Comparison of ENCODE assay signal across 8 cellular contexts in the genomic region with DNA sequence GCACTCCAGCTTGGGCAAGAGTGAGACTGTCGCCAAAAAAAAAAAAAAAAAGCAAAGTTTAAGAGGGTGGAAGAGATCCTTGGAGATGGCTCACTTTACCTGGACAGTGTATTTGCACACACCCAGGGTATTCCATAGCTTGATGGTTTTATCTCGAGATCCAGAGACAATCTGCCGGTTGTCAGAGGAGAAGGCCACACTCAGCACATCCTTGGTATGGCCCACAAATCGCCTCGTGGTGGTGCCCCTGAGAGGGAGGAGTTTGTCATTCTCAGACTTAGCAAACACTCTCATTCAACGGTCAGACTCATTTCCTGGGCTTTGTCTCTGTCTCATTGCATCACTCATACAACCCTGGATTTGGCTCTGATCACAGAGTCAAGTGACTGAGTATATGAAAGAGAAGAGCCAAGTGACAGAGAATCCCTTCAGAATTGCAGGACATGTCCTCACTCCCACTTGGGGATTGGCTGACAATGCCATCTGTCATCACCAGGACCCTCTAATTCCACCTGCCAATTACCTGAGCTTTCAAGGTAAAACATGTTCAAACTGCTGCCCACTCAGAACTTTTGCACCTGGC. TPM values are rescaled to one million over a fixed set of nuclear protein-coding genes. Genes with fewer than 3 reads are reported as not detected.
DNase-seq lines count a peak whose midpoint lies in the region; ATAC-seq and TF ChIP-seq lines count a peak whose summit lies in the region.

No MANE protein-coding gene starts in this region.

- H3K27ac Mint-ChIP-seq in activated CD8-positive, alpha-beta memory T cell treated with anti-CD3 and anti-CD28 coated beads, Interleukin-2, amount 10 ng/mL, durations not matched to agents 7 days and 5 days, result peak overlapping the region; percentile 95

- TF ChIP-seq EP300 in gastroesophageal sphincter (IDR thresholded peaks at IDR 0.05), result no peak

- H3K4me3 Mint-ChIP-seq in activated CD8-positive, alpha-beta memory T cell treated with anti-CD3 and anti-CD28 coated beads, Interleukin-2, amount 10 ng/mL, durations not matched to agents 7 days and 5 days, result peak overlapping the region; percentile 94

- H3K36me3 Mint-ChIP-seq in activated CD8-positive, alpha-beta memory T cell treated with anti-CD3 and anti-CD28 coated beads, Interleukin-2, amount 10 ng/mL, durations not matched to agents 7 days and 5 days, result peaks cover 70% of the 10 kb centered on the region

- peaks cover 0 to 57% of the 10 kb centered on the region in 2 donors for H3K36me3 ChIP-seq in gastroesophageal sphincter

- peak; percentile 45 for ATAC-seq in activated CD8-positive, alpha-beta memory T cell treated with anti-CD3 and anti-CD28 coated beads, Interleukin-2, amount 10 ng/mL, durations not matched to agents 7 days and 5 days
- ATAC-seq in gastroesophageal sphincter, result no peak
- ATAC-seq in stimulated activated naive CD8-positive, alpha-beta T cell treated with anti-CD3 and anti-CD28 coated beads, Interleukin-15, Interleukin-2, amounts not matched to agents 100 U/mL and 50 U/mL, for 24 hours, result peak; percentile 56
- no peak for ATAC-seq in HG03045 (IDR thresholded peaks at IDR 0.05; ENCODE audit: unreplicated experiment)
- no peak for ATAC-seq in HG03196 (IDR thresholded peaks at IDR 0.05; ENCODE audit: unreplicated experiment)
- no peak for ATAC-seq in GM18909 (IDR thresholded peaks at IDR 0.05; ENCODE audit: poor library complexity, unreplicated experiment)

- no peak for TF ChIP-seq CTCF in gastroesophageal sphincter (IDR thresholded peaks at IDR 0.05)

- H3K4me1 ChIP-seq in gastroesophageal sphincter, result peaks cover 0 to 63% (median 18%) of the 10 kb centered on the region in 3 donors

- H3K27me3 Mint-ChIP-seq in activated CD8-positive, alpha-beta memory T cell treated with anti-CD3 and anti-CD28 coated beads, Interleukin-2, amount 10 ng/mL, durations not matched to agents 7 days and 5 days, result no peaks in the 10 kb centered on the region

- CTCF ChIA-PET in activated CD8-positive, alpha-beta memory T cell treated with anti-CD3 and anti-CD28 coated beads, Interleukin-2, amount 10 ng/mL, durations not matched to agents 7 days and 5 days (lab: Charles Lee), result interaction anchor here (0.7 to 2.7 kb wide), 4 partner anchors 15 to 57 kb away, joined by 3 to 18 read pairs (median 4); a partner anchor contains a TSS

- H3K27me3 ChIP-seq in gastroesophageal sphincter, result no peaks in the 10 kb centered on the region

- 11 to 62% methylated on average over 4 to 6 of the region's 6 CpGs for WGBS in gastroesophageal sphincter (ENCODE audit: low coverage in 1 of 2), 2 donors

- H3K4me3 ChIP-seq in gastroesophageal sphincter, result peak overlapping the region in 1 of 2 donors; percentile 79

- TF ChIP-seq POLR2A in gastroesophageal sphincter (IDR thresholded peaks at IDR 0.05), result no peak

- peak; percentile 71 for DNase-seq in stimulated activated CD4-positive, alpha-beta T cell treated with anti-CD3 and anti-CD28 coated beads, Interleukin-15, amount 100 ng/mL, for 24 hours
- DNase-seq in stimulated activated CD4-positive, alpha-beta T cell treated with anti-CD3 and anti-CD28 coated beads, Interleukin-4, amount 100 ng/mL, for 4 hours, result no peak
- DNase-seq in activated CD8-positive, alpha-beta memory T cell treated with anti-CD3 and anti-CD28 coated beads, Interleukin-2, amount 10 ng/mL, durations not matched to agents 7 days and 5 days, result peak; percentile 83
- peak; percentile 63 for DNase-seq in stimulated activated naive CD8-positive, alpha-beta T cell treated with anti-CD3 and anti-CD28 coated beads, Interleukin-15, Interleukin-2, amounts not matched to agents 100 U/mL and 50 U/mL, for 24 hours

- peaks cover 62% of the 10 kb centered on the region for H3K4me1 Mint-ChIP-seq in activated CD8-positive, alpha-beta memory T cell treated with anti-CD3 and anti-CD28 coated beads, Interleukin-2, amount 10 ng/mL, durations not matched to agents 7 days and 5 days

- peak overlapping the region in 3 of 4 donors; percentile 93 to 97 (median 94) for H3K27ac ChIP-seq in gastroesophageal sphincter

- H3K9me3 ChIP-seq in gastroesophageal sphincter, result no peaks in the 10 kb centered on the region

- no peaks in the 10 kb centered on the region for H3K9me3 Mint-ChIP-seq in activated CD8-positive, alpha-beta memory T cell treated with anti-CD3 and anti-CD28 coated beads, Interleukin-2, amount 10 ng/mL, durations not matched to agents 7 days and 5 days (ENCODE audit: low read depth)

RNA-seq across cellular contexts. Expression of a gene that starts 2.2 kb away (rescaled TPM):
- 1,000 to 10,000 TPM; 1,565 to 1,861 TPM for total RNA-seq in activated CD8-positive, alpha-beta memory T cell treated with anti-CD3 and anti-CD28 coated beads, Interleukin-2, amount 10 ng/mL, durations not matched to agents 7 days and 5 days
- total RNA-seq in gastroesophageal sphincter, result 1,000 to 10,000 TPM; 1,300 to 1,812 (median 1,580) TPM

RNA-seq across cellular contexts. Expression of a gene that starts 18.4 kb away (rescaled TPM):
- total RNA-seq in activated CD8-positive, alpha-beta memory T cell treated with anti-CD3 and anti-CD28 coated beads, Interleukin-2, amount 10 ng/mL, durations not matched to agents 7 days and 5 days, result 10 to 100 TPM; 40.7 to 44.9 TPM
- 10 to 100 TPM in 3 of 4 donors, 1 to 10 TPM in 1; 9.7 to 17.6 (median 12.1) TPM for total RNA-seq in gastroesophageal sphincter

RNA-seq across cellular contexts. Expression of a gene that starts 19.5 kb away (rescaled TPM):
- total RNA-seq in activated CD8-positive, alpha-beta memory T cell treated with anti-CD3 and anti-CD28 coated beads, Interleukin-2, amount 10 ng/mL, durations not matched to agents 7 days and 5 days, result 10 to 100 TPM; 20.0 to 26.2 TPM
- total RNA-seq in gastroesophageal sphincter, result 10 to 100 TPM; 15.9 to 34.7 (median 22.2) TPM

RNA-seq across cellular contexts. Expression of a gene that starts 36.5 kb away (rescaled TPM):
- total RNA-seq in activated CD8-positive, alpha-beta memory T cell treated with anti-CD3 and anti-CD28 coated beads, Interleukin-2, amount 10 ng/mL, durations not matched to agents 7 days and 5 days, result 1 to 10 TPM; 1.6 to 1.7 TPM
- total RNA-seq in gastroesophageal sphincter, result 10 to 100 TPM in 1 of 4 donors, 1 to 10 TPM in 3; 3.0 to 11.0 (median 4.7) TPM

Comparison
In these comparisons a context has a peak if more than half of its experiments do, and no peak if none do; other contexts are left out.
1. DNase-seq: peak in stimulated activated CD4-positive, alpha-beta T cell treated with anti-CD3 and anti-CD28 coated beads, Interleukin-15, amount 100 ng/mL, for 24 hours (single experiment), activated CD8-positive, alpha-beta memory T cell treated with anti-CD3 and anti-CD28 coated beads, Interleukin-2, amount 10 ng/mL, durations not matched to agents 7 days and 5 days (single experiment) and stimulated activated naive CD8-positive, alpha-beta T cell treated with anti-CD3 and anti-CD28 coated beads, Interleukin-15, Interleukin-2, amounts not matched to agents 100 U/mL and 50 U/mL, for 24 hours (single experiment); none in stimulated activated CD4-positive, alpha-beta T cell treated with anti-CD3 and anti-CD28 coated beads, Interleukin-4, amount 100 ng/mL, for 4 hours (0 of 2).
2. ATAC-seq: peak in activated CD8-positive, alpha-beta memory T cell treated with anti-CD3 and anti-CD28 coated beads, Interleukin-2, amount 10 ng/mL, durations not matched to agents 7 days and 5 days (single experiment) and stimulated activated naive CD8-positive, alpha-beta T cell treated with anti-CD3 and anti-CD28 coated beads, Interleukin-15, Interleukin-2, amounts not matched to agents 100 U/mL and 50 U/mL, for 24 hours (single experiment); none in gastroesophageal sphincter (single experiment), HG03045 (single experiment), HG03196 (single experiment) and GM18909 (single experiment).